21 cellular contexts compared by ENCODE assay signal in the genomic region with DNA sequence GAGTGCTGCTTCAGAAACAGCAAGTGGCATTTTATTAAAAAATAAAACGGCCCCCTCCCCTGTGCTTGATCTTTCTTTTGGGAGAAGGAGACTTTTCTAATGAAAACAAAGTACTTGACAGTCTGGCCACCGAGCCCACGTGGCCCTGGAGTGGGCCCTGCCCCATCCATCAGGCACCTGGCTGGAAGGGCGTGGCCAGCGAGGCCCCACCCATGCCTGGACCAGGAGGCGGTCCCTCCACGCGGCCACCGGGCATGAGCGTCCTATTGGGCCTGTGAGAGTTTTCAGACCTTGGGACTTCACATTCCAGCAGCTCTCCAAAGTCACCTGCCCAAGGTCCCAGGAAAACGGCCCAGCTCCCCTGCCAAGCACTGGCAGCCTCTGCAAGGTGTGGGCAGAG.
DNase-seq lines count a peak whose midpoint lies in the region; ATAC-seq and TF ChIP-seq lines count a peak whose summit lies in the region.
"Had no signal": no experiment of that assay in that cellular context is flagged by ENCODE, and none has a peak within 500 bp of the region (broad histone marks: within the 10 kb centered on the region; RNA-seq: fewer than 3 reads in every experiment).

No MANE protein-coding gene starts in this region.

- no peak overlapping the region for H2BK15ac ChIP-seq in IMR-90 (ENCODE audit: low read depth, low read length)
- H2BK15ac ChIP-seq in neuronal stem cell (ENCODE audit: low read length): no peak overlapping the region

- DNase-seq in IMR-90: no peak
- DNase-seq in endodermal cell: peak; percentile 87
- DNase-seq in neuronal stem cell (ENCODE audit: low spot score): no peak
- DNase-seq in COR-L47 (lab: John Stamatoyannopoulos, UW): no peak
- no peak for DNase-seq in NCI-H446 (lab: John Stamatoyannopoulos, UW)
- no peak for DNase-seq in stimulated activated effector memory CD8-positive, alpha-beta T cell treated with anti-CD3 and anti-CD28 coated beads, Interleukin-12 subunit alpha, Interleukin-12 subunit beta, amount 100 ng/mL, for 72 hours (ENCODE audit: low spot score in 2 of 2)
- DNase-seq: activated CD8-positive, alpha-beta T cell treated with anti-CD3 and anti-CD28 coated beads, Interleukin-2, amount 10 ng/mL, durations not matched to agents 7 days and 5 days; hippocampal formation; left cardiac atrium; NCI-H1436; NCI-H446 treated with DMSO at 0.1 percent for 48 hours; right cardiac atrium; stimulated activated CD4-positive, alpha-beta T cell treated with anti-CD3 and anti-CD28 coated beads, Interleukin-1b, Interleukin-23, amount 100 ng/mL, for 48 hours; stimulated activated naive CD8-positive, alpha-beta T cell treated with anti-CD3 and anti-CD28 coated beads, Interleukin-15, amount 100 ng/mL, for 72 hours had no signal

- H3K9ac ChIP-seq in IMR-90 (ENCODE audit: low read depth, low read length): no peak overlapping the region
- no peak overlapping the region for H3K9ac ChIP-seq in endodermal cell (ENCODE audit: extremely low read depth, low read length, poor library complexity, severe bottlenecking)
- H3K9ac ChIP-seq in neuronal stem cell (ENCODE audit: low read depth, low read length, poor library complexity): no peak overlapping the region

- H3K4me2 ChIP-seq in IMR-90 (ENCODE audit: low read depth, low read length) (no peak overlapping the region), neuronal stem cell (ENCODE audit: insufficient read depth, low read length, poor library complexity, severe bottlenecking) (peak overlapping the region; percentile 22)

- no peak overlapping the region for H2BK12ac ChIP-seq in neuronal stem cell (ENCODE audit: low read length)

- H3K23ac ChIP-seq in IMR-90 (ENCODE audit: low read depth, low read length): no peak overlapping the region
- no peak overlapping the region for H3K23ac ChIP-seq in neuronal stem cell (ENCODE audit: low read depth, low read length, poor library complexity)

- no peaks in the 10 kb centered on the region for H3K4me1 Mint-ChIP-seq in endodermal cell
- no peaks in the 10 kb centered on the region for H3K4me1 Mint-ChIP-seq in stimulated activated effector memory CD8-positive, alpha-beta T cell treated with anti-CD3 and anti-CD28 coated beads, Interleukin-12 subunit alpha, Interleukin-12 subunit beta, amount 100 ng/mL, for 72 hours
- H3K4me1 Mint-ChIP-seq: stimulated activated naive CD8-positive, alpha-beta T cell treated with anti-CD3 and anti-CD28 coated beads, Interleukin-15, amount 100 ng/mL, for 72 hours had no signal

- H3K56ac ChIP-seq in IMR-90 (ENCODE audit: extremely low read depth, insufficient read depth, low read length): no peak overlapping the region

- no peaks in the 10 kb centered on the region for H3K79me1 ChIP-seq in IMR-90 (ENCODE audit: low read depth in 1 of 2, low read length in 2 of 2)
- peaks cover 3% of the 10 kb centered on the region for H3K79me1 ChIP-seq in neuronal stem cell (ENCODE audit: low read depth, low read length)

- TF ChIP-seq CTCF in C4-2B (conservative IDR thresholded peaks at IDR 0.05) (no peak), IMR-90 (conservative IDR thresholded peaks at IDR 0.05; ENCODE audit: low read depth, low read length) (no peak), endodermal cell (conservative IDR thresholded peaks at IDR 0.05) (no peak)

- no peak for TF ChIP-seq RAD21 in IMR-90 (IDR thresholded peaks at IDR 0.05; ENCODE audit: low read length)

- TF ChIP-seq POLR2A in IMR-90 (IDR thresholded peaks at IDR 0.05; ENCODE audit: low read depth, low read length): no peak

- H4K91ac ChIP-seq in IMR-90 (ENCODE audit: insufficient read depth, low read depth, low read length) (no peak overlapping the region), neuronal stem cell (ENCODE audit: low read depth, low read length, poor library complexity) (no peak overlapping the region)

- H2AK9ac ChIP-seq in IMR-90 (replicated peaks; ENCODE audit: low read depth, low read length, poor library complexity): no peak overlapping the region

- CTCF ChIA-PET in IMR-90 (lab: Yijun Ruan, JAX): no interaction called here

- H3K9me3 Mint-ChIP-seq in endodermal cell: no peaks in the 10 kb centered on the region
- H3K9me3 Mint-ChIP-seq in stimulated activated effector memory CD8-positive, alpha-beta T cell treated with anti-CD3 and anti-CD28 coated beads, Interleukin-12 subunit alpha, Interleukin-12 subunit beta, amount 100 ng/mL, for 72 hours: no peaks in the 10 kb centered on the region
- H3K9me3 Mint-ChIP-seq: activated naive CD4-positive, alpha-beta T cell treated with anti-CD3 and anti-CD28 coated beads, Interleukin-2, amount 50 U/mL, for 72 hours; brain; stimulated activated naive CD8-positive, alpha-beta T cell treated with anti-CD3 and anti-CD28 coated beads, Interleukin-15, amount 100 ng/mL, for 72 hours had no signal

- intact Hi-C loops in IMR-90 (cut with micrococcal nuclease): no loop called here

- H3K27ac Mint-ChIP-seq in endodermal cell: no peak overlapping the region
- no peak overlapping the region for H3K27ac Mint-ChIP-seq in stimulated activated effector memory CD8-positive, alpha-beta T cell treated with anti-CD3 and anti-CD28 coated beads, Interleukin-12 subunit alpha, Interleukin-12 subunit beta, amount 100 ng/mL, for 72 hours
- H3K27ac Mint-ChIP-seq: activated CD8-positive, alpha-beta T cell treated with anti-CD3 and anti-CD28 coated beads, Interleukin-2, amount 10 ng/mL, durations not matched to agents 7 days and 5 days; activated naive CD4-positive, alpha-beta T cell treated with anti-CD3 and anti-CD28 coated beads, Interleukin-2, amount 50 U/mL, for 72 hours; stimulated activated naive CD8-positive, alpha-beta T cell treated with anti-CD3 and anti-CD28 coated beads, Interleukin-15, amount 100 ng/mL, for 72 hours had no signal

- H2BK5ac ChIP-seq in IMR-90 (ENCODE audit: low read depth, low read length, poor library complexity, severe bottlenecking): no peak overlapping the region
- H2BK5ac ChIP-seq in neuronal stem cell (ENCODE audit: low read length): no peak overlapping the region

- H3K18ac ChIP-seq in IMR-90 (ENCODE audit: low read depth, low read length) (no peak overlapping the region), neuronal stem cell (ENCODE audit: low read length) (peak overlapping the region; percentile 29)

- H3K27me3 Mint-ChIP-seq in endodermal cell (ENCODE audit: insufficient read depth): no peaks in the 10 kb centered on the region
- H3K27me3 Mint-ChIP-seq: brain; stimulated activated naive CD8-positive, alpha-beta T cell treated with anti-CD3 and anti-CD28 coated beads, Interleukin-15, amount 100 ng/mL, for 72 hours had no signal

- H3K4me3 ChIP-seq in IMR-90 (ENCODE audit: insufficient read depth, low read depth, low read length) (no peak overlapping the region), endodermal cell (ENCODE audit: low read length) (no peak overlapping the region), neuronal stem cell (ENCODE audit: low read length in 2 of 2) (no peak overlapping the region)
- H3K4me3 ChIP-seq: coronary artery, SJCRH30, vagina had no signal

- H4K20me1 ChIP-seq in IMR-90 (ENCODE audit: insufficient read depth, low read length): no peaks in the 10 kb centered on the region

- H2AK5ac ChIP-seq in IMR-90 (ENCODE audit: low read depth, low read length): no peak overlapping the region
- H2AK5ac ChIP-seq in neuronal stem cell (ENCODE audit: low read depth, low read length): peak overlapping the region; percentile 51

- no peaks in the 10 kb centered on the region for H3K9me1 ChIP-seq in IMR-90 (ENCODE audit: insufficient read depth, low read length)

- H4K5ac ChIP-seq in IMR-90 (ENCODE audit: low read depth, low read length): no peak overlapping the region

- no peaks in the 10 kb centered on the region; the same call in 1 of the 2 replicates for H3K27me3 ChIP-seq in IMR-90 (ENCODE audit: control insufficient read depth, insufficient read depth, low read length)
- peaks cover 35% of the 10 kb centered on the region for H3K27me3 ChIP-seq in endodermal cell (ENCODE audit: control insufficient read depth, insufficient read depth, low read length, poor library complexity, severe bottlenecking)
- peaks cover 0 to 7% (median 0%) of the 10 kb centered on the region in 3 experiments for H3K27me3 ChIP-seq in neuronal stem cell (ENCODE audit: control insufficient read depth in 3 of 3, insufficient read depth in 3 of 3, low read depth in 1 of 3, low read length in 3 of 3)
- H3K27me3 ChIP-seq: SJCRH30, vagina had no signal

- H3K27ac ChIP-seq in C4-2B (peak overlapping the region; percentile 72), IMR-90 (ENCODE audit: insufficient read depth, low read length) (no peak overlapping the region), endodermal cell (ENCODE audit: low read depth, low read length) (peak overlapping the region; percentile 16), neuronal stem cell (replicated peaks; ENCODE audit: low read length) (no peak overlapping the region)
- H3K27ac ChIP-seq: coronary artery, SJCRH30, vagina had no signal

- in situ Hi-C loops in IMR-90 (cut with MboI; ENCODE audit: low sequenced_read_pairs): no loop called here

- H3K36me3 Mint-ChIP-seq in endodermal cell (ENCODE audit: low read depth): no peaks in the 10 kb centered on the region
- peaks cover 7% of the 10 kb centered on the region for H3K36me3 Mint-ChIP-seq in stimulated activated effector memory CD8-positive, alpha-beta T cell treated with anti-CD3 and anti-CD28 coated beads, Interleukin-12 subunit alpha, Interleukin-12 subunit beta, amount 100 ng/mL, for 72 hours
- H3K36me3 Mint-ChIP-seq: activated naive CD4-positive, alpha-beta T cell treated with anti-CD3 and anti-CD28 coated beads, Interleukin-2, amount 50 U/mL, for 72 hours; brain had no signal

- H3K36me3 ChIP-seq in IMR-90 (ENCODE audit: control insufficient read depth, insufficient read depth, low read length): no peaks in the 10 kb centered on the region
- no peaks in the 10 kb centered on the region for H3K36me3 ChIP-seq in endodermal cell (ENCODE audit: control insufficient read depth, insufficient read depth, low read length)
- peaks cover 0 to 4% of the 10 kb centered on the region in 2 donors for H3K36me3 ChIP-seq in neuronal stem cell (replicated peaks in 1 of 2; ENCODE audit: control insufficient read depth in 2 of 2, insufficient read depth in 2 of 2, low read length in 2 of 2)
- H3K36me3 ChIP-seq: SJCRH30 had no signal

- ATAC-seq in IMR-90 (ENCODE audit: low read depth) (no peak), GM19328 (IDR thresholded peaks at IDR 0.05; ENCODE audit: unreplicated experiment) (no peak)
- no peak for ATAC-seq in stimulated activated effector memory CD8-positive, alpha-beta T cell treated with anti-CD3 and anti-CD28 coated beads, Interleukin-12 subunit alpha, Interleukin-12 subunit beta, amount 100 ng/mL, for 72 hours
- ATAC-seq: activated CD8-positive, alpha-beta T cell treated with anti-CD3 and anti-CD28 coated beads, Interleukin-2, amount 10 ng/mL, durations not matched to agents 7 days and 5 days; activated naive CD4-positive, alpha-beta T cell treated with anti-CD3 and anti-CD28 coated beads, Interleukin-2, amount 50 U/mL, for 72 hours; left cardiac atrium; stimulated activated naive CD8-positive, alpha-beta T cell treated with anti-CD3 and anti-CD28 coated beads, Interleukin-15, amount 100 ng/mL, for 72 hours had no signal

- POLR2A ChIA-PET in IMR-90 (lab: Charles Lee; ENCODE audit: unreplicated experiment): no interaction called here

- H3K9me3 ChIP-seq in IMR-90 (ENCODE audit: control insufficient read depth, insufficient read depth, low read length) (no peaks in the 10 kb centered on the region), endodermal cell (ENCODE audit: control insufficient read depth, low read length) (no peaks in the 10 kb centered on the region), neuronal stem cell (replicated peaks in 1 of 2; ENCODE audit: control insufficient read depth in 2 of 2, insufficient read depth in 1 of 2, low read depth in 1 of 2, low read length in 2 of 2) (no peaks in the 10 kb centered on the region)
- H3K9me3 ChIP-seq: SJCRH30, vagina had no signal

- no peak overlapping the region for H3K4ac ChIP-seq in IMR-90 (ENCODE audit: low read depth, low read length)
- H3K4ac ChIP-seq in neuronal stem cell (ENCODE audit: low read length): no peak overlapping the region

- H3K4me1 ChIP-seq in IMR-90 (ENCODE audit: control insufficient read depth, insufficient read depth, low read length): no peaks in the 10 kb centered on the region
- peaks cover 4% of the 10 kb centered on the region for H3K4me1 ChIP-seq in endodermal cell (ENCODE audit: control insufficient read depth, insufficient read depth, low read length)
- H3K4me1 ChIP-seq in neuronal stem cell (ENCODE audit: control insufficient read depth in 2 of 2, insufficient read depth in 1 of 2, low read depth in 1 of 2, low read length in 2 of 2): peaks cover 29 to 34% of the 10 kb centered on the region in 2 donors
- H3K4me1 ChIP-seq: SJCRH30, vagina had no signal

- H2AFZ ChIP-seq in IMR-90 (replicated peaks; ENCODE audit: low read length, poor library complexity) (peak overlapping the region; percentile 51), neuronal stem cell (ENCODE audit: low read length) (peak overlapping the region; percentile 82)

- H2BK20ac ChIP-seq in IMR-90 (ENCODE audit: low read depth, low read length): no peak overlapping the region

- no peak overlapping the region for H2BK120ac ChIP-seq in IMR-90 (ENCODE audit: low read depth, low read length)
- H2BK120ac ChIP-seq in neuronal stem cell (ENCODE audit: low read depth, low read length): peak overlapping the region; percentile 64

- WGBS in IMR-90 (ENCODE audit: extremely low coverage in 2 of 2, insufficient read length in 1 of 2), 2 experiments: 82% methylated on average over 5 of the region's 11 CpGs; no CpG with 5 or more reads in 1 of the 2 experiments
- WGBS in endodermal cell (ENCODE audit: insufficient coverage in 1 of 2, insufficient read length in 1 of 2), 2 experiments: 51 to 68% methylated on average over 11 of the region's 11 CpGs
- no CpG with 5 or more reads among the region's 11 CpGs for WGBS in neuronal stem cell (ENCODE audit: extremely low coverage in 2 of 2, insufficient read length in 2 of 2, insufficient replicate concordance in 1 of 2), 2 donors

- no TSS peak for BruUV-seq in IMR-90 (replicated peaks; lab: Mats Ljungman, UMichigan)

- dilution Hi-C loops in IMR-90 (cut with HindIII; ENCODE audit: low sequenced_read_pairs, unreplicated experiment): no loop called here

- no peak overlapping the region for H3K4me3 Mint-ChIP-seq in endodermal cell
- no peak overlapping the region for H3K4me3 Mint-ChIP-seq in stimulated activated effector memory CD8-positive, alpha-beta T cell treated with anti-CD3 and anti-CD28 coated beads, Interleukin-12 subunit alpha, Interleukin-12 subunit beta, amount 100 ng/mL, for 72 hours
- H3K4me3 Mint-ChIP-seq: activated CD8-positive, alpha-beta T cell treated with anti-CD3 and anti-CD28 coated beads, Interleukin-2, amount 10 ng/mL, durations not matched to agents 7 days and 5 days; stimulated activated naive CD8-positive, alpha-beta T cell treated with anti-CD3 and anti-CD28 coated beads, Interleukin-15, amount 100 ng/mL, for 72 hours had no signal

- H3K14ac ChIP-seq in IMR-90 (replicated peaks; ENCODE audit: low read depth, low read length) (no peak overlapping the region), neuronal stem cell (ENCODE audit: low read length) (no peak overlapping the region)

- no peak overlapping the region for H4K8ac ChIP-seq in IMR-90 (ENCODE audit: low read depth in 2 of 2, low read length in 2 of 2)
- H4K8ac ChIP-seq in neuronal stem cell (ENCODE audit: low read depth, low read length): no peak overlapping the region

Comparison
In these comparisons a context has a peak if more than half of its experiments do, and no peak if none do; other contexts are left out.
1. H3K27ac ChIP-seq: peak in C4-2B (single experiment) and endodermal cell (single experiment); none in IMR-90 (single experiment) and neuronal stem cell (single experiment).